ENCODE assay signal across 8 cellular contexts in the genomic region with DNA sequence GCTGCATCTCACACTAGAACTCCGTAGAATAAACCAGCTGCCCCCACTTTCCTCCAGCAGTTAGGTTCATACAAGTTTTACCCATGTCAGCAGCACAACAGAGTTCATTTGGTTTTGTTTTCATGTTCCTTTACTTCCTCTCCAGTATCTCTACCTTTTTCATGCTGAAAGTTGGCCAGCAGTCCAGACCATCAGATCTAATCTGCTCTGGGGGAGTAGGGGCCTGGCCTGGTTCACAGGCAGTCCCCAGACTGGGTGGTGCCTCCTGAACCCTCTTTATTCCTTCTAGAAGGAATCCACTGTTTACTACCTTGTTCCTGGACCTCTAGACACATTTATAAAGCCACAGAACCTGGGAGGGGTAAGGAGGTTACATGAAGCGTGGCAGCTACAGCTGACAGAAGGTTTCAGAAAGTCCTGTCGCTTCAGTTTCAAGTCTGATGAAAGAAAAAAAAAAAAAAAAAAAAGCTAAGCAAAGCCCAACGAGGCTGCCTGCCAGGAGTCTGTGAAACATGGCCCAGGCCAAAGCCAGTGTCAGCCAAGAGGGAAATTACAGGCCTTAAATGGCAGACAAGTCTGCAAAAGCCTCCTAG.
A peak's percentile ranks its signal among the peaks of the same experiment; 100 is the strongest.
DNase-seq lines count a peak whose midpoint lies in the region; ATAC-seq and TF ChIP-seq lines count a peak whose summit lies in the region.

No MANE protein-coding gene starts in this region.

- peak; percentile 51 for DNase-seq in activated T-cell treated with anti-CD3 and anti-CD28 coated beads, Interleukin-2, amount 50 U/mL, for 24 hours
- DNase-seq in activated T-cell treated with anti-CD3 and anti-CD28 coated beads, Interleukin-2, amount 50 U/mL, for 1 hour = no peak
- no peak for DNase-seq in PC-3
- peak; percentile 47 to 53 for DNase-seq in dermis microvascular lymphatic vessel endothelial cell (ENCODE audit: low read depth in 2 of 2)
- DNase-seq in Kasumi-1 (lab: John Stamatoyannopoulos, UW) = no peak
- no peak for DNase-seq in HFFc6

- H3K9ac ChIP-seq in PC-3 (ENCODE audit: low read length) = no peak overlapping the region
- H3K9ac ChIP-seq in muscle layer of colon (ENCODE audit: low read length) = peak overlapping the region; percentile 29

- no peaks in the 10 kb centered on the region for H3K27me3 ChIP-seq in PC-3 (ENCODE audit: low read length)
- H3K27me3 ChIP-seq in muscle layer of colon (ENCODE audit: control insufficient read depth in 1 of 2, insufficient read depth in 2 of 2, low read length in 2 of 2) = no peaks in the 10 kb centered on the region

- intact Hi-C loops in PC-3 (cut with micrococcal nuclease) = no loop called here

- ATAC-seq in HG02885 (IDR thresholded peaks at IDR 0.05; ENCODE audit: poor library complexity, unreplicated experiment) (peak; percentile 86), PC-3 (no peak)

- TF ChIP-seq CTCF in PC-3 (conservative IDR thresholded peaks at IDR 0.05; ENCODE audit: low read depth, low read length) = no peak
- TF ChIP-seq CTCF in HFFc6 (IDR thresholded peaks at IDR 0.05) = no peak

- H3K4me2 ChIP-seq in PC-3 (ENCODE audit: low read length) = no peak overlapping the region

- H3K9me3 ChIP-seq in PC-3 (ENCODE audit: low read length) (no peaks in the 10 kb centered on the region), muscle layer of colon (ENCODE audit: low read length) (no peaks in the 10 kb centered on the region)

- POLR2A ChIA-PET in PC-3 (lab: Charles Lee; ENCODE audit: unreplicated experiment) = no interaction called here

- H3K36me3 ChIP-seq in PC-3 (ENCODE audit: low read depth, low read length) (no peaks in the 10 kb centered on the region), muscle layer of colon (ENCODE audit: insufficient read depth, low read length) (no peaks in the 10 kb centered on the region)

- H3K4me3 ChIP-seq in PC-3 (ENCODE audit: low read length) (no peak overlapping the region), muscle layer of colon (ENCODE audit: low read depth in 1 of 2, low read length in 2 of 2) (no peak overlapping the region)

- no peaks in the 10 kb centered on the region for H3K79me2 ChIP-seq in PC-3 (ENCODE audit: low read length)

- peaks cover 36% of the 10 kb centered on the region for H3K4me1 Mint-ChIP-seq in activated T-cell treated with anti-CD3 and anti-CD28 coated beads, Interleukin-2, amount 50 U/mL, for 24 hours (ENCODE audit: low read depth)
- no peaks in the 10 kb centered on the region for H3K4me1 Mint-ChIP-seq in HFFc6 (ENCODE audit: low read depth)

- H3K36me3 Mint-ChIP-seq in activated T-cell treated with anti-CD3 and anti-CD28 coated beads, Interleukin-2, amount 50 U/mL, for 24 hours (ENCODE audit: low read depth) = no peaks in the 10 kb centered on the region
- no peaks in the 10 kb centered on the region for H3K36me3 Mint-ChIP-seq in HFFc6 (ENCODE audit: low read depth)

- no peaks in the 10 kb centered on the region for H3K9me2 ChIP-seq in PC-3 (replicated peaks; ENCODE audit: low read length)

- H3K27ac ChIP-seq in PC-3 (ENCODE audit: low read length) (no peak overlapping the region), muscle layer of colon (ENCODE audit: low read depth, low read length) (peak overlapping the region; percentile 82)

- peak overlapping the region; percentile 95 for H3K27ac Mint-ChIP-seq in activated T-cell treated with anti-CD3 and anti-CD28 coated beads, Interleukin-2, amount 50 U/mL, for 24 hours
- H3K27ac Mint-ChIP-seq in HFFc6 = no peak overlapping the region

- H2AFZ ChIP-seq in PC-3 (ENCODE audit: low read length) = peak overlapping the region; percentile 42; the same call in 1 of the 2 replicates

- H3K4me1 ChIP-seq in PC-3 (ENCODE audit: insufficient read depth, low read length) (no peaks in the 10 kb centered on the region), muscle layer of colon (ENCODE audit: insufficient read depth, low read length) (peaks cover 14% of the 10 kb centered on the region)

- peak overlapping the region; percentile 32 for H3K4me3 Mint-ChIP-seq in activated T-cell treated with anti-CD3 and anti-CD28 coated beads, Interleukin-2, amount 50 U/mL, for 24 hours
- H3K4me3 Mint-ChIP-seq in HFFc6 = no peak overlapping the region

- CTCF ChIA-PET in PC-3 (lab: Charles Lee) = no interaction called here

- no TSS peak for BruUV-seq in PC-3 (replicated peaks; lab: Mats Ljungman, UMichigan)

- no peaks in the 10 kb centered on the region for H3K27me3 Mint-ChIP-seq in activated T-cell treated with anti-CD3 and anti-CD28 coated beads, Interleukin-2, amount 50 U/mL, for 24 hours
- peaks cover 2% of the 10 kb centered on the region; the same call in 1 of the 2 replicates for H3K27me3 Mint-ChIP-seq in HFFc6 (ENCODE audit: insufficient read depth)

- H3F3A ChIP-seq in PC-3 (ENCODE audit: low read length, unreplicated experiment) = no peaks in the 10 kb centered on the region

- H3K9me3 Mint-ChIP-seq in activated T-cell treated with anti-CD3 and anti-CD28 coated beads, Interleukin-2, amount 50 U/mL, for 24 hours = no peaks in the 10 kb centered on the region
- H3K9me3 Mint-ChIP-seq in HFFc6 = no peaks in the 10 kb centered on the region

- no peaks in the 10 kb centered on the region for H4K20me1 ChIP-seq in PC-3 (ENCODE audit: low read length)

Comparison
In these comparisons a context has a peak if more than half of its experiments do, and no peak if none do; other contexts are left out.
1. DNase-seq: peak in activated T-cell treated with anti-CD3 and anti-CD28 coated beads, Interleukin-2, amount 50 U/mL, for 24 hours (single experiment) and dermis microvascular lymphatic vessel endothelial cell (2 of 2); none in activated T-cell treated with anti-CD3 and anti-CD28 coated beads, Interleukin-2, amount 50 U/mL, for 1 hour (single experiment), PC-3 (single experiment), Kasumi-1 (0 of 2) and HFFc6 (single experiment).